In genomic region chr2:170265321-170265720, GRCh38 we compare ENCODE assay signal across 20 cellular contexts.
DNase-seq lines count a peak whose midpoint lies in the region; ATAC-seq, FAIRE-seq and TF ChIP-seq lines count a peak whose summit lies in the region.
"Had no signal": no experiment of that assay in that cellular context is flagged by ENCODE, and none has a peak within 500 bp of the region (broad histone marks: within the 10 kb centered on the region; RNA-seq: fewer than 3 reads in every experiment).

No MANE protein-coding gene starts in this region.

- no peak for TF ChIP-seq POLR2A in K562 (conservative IDR thresholded peaks at IDR 0.05)

- no peak overlapping the region for H3K4me2 ChIP-seq in K562 (ENCODE audit: insufficient read depth, low read length)
- H3K4me2 ChIP-seq: A549, BLaER1 had no signal

- DNase-seq in DMS 273 (lab: John Stamatoyannopoulos, UW; ENCODE audit: unreplicated experiment) (peak; percentile 19), DMS 273 treated with DMSO at 0.1 percent for 48 hours (lab: John Stamatoyannopoulos, UW) (no peak), NCI-H1105 treated with DMSO at 0.1 percent for 48 hours (lab: John Stamatoyannopoulos, UW) (peak; percentile 65), K562 (ENCODE audit: extremely low read depth in 1 of 4, low spot score in 3 of 4) (no peak), RWPE1 (ENCODE audit: low spot score) (no peak), NCI-H748 (lab: John Stamatoyannopoulos, UW; ENCODE audit: unreplicated experiment) (no peak)
- DNase-seq: AML-193; CD4-positive, alpha-beta memory T cell; DMS53; DND-41; EL; GM23248; HCEC 1CT; IMR-90 had no signal

- POLR2A ChIA-PET in K562 (lab: Yijun Ruan, JAX) (interaction anchor here (0.6 to 1.5 kb wide), 5 partner anchors 9 to 22 kb away, joined by 3 to 5 read pairs (median 4); no protein-coding TSS in a partner anchor), RWPE1 (lab: Yijun Ruan, JAX; ENCODE audit: low non-redundant PET) (no interaction called here)

- ATAC-seq in K562 (no peak), GM18870 (IDR thresholded peaks at IDR 0.05; ENCODE audit: unreplicated experiment) (no peak)
- ATAC-seq: A549, GM12878 had no signal

- H3K9me3 ChIP-seq in K562 (replicated peaks; ENCODE audit: control insufficient read depth, insufficient read depth, low read depth, low read length), result no peaks in the 10 kb centered on the region; the same call in 1 of the 2 replicates
- H3K9me3 ChIP-seq: A549 had no signal

- intact Hi-C loops in K562 (cut with micrococcal nuclease), result no loop called here

- no peaks in the 10 kb centered on the region for H3K27me3 ChIP-seq in K562 (ENCODE audit: control insufficient read depth in 2 of 2, insufficient read depth in 2 of 2, low read length in 2 of 2)
- H3K27me3 ChIP-seq: BLaER1 had no signal

- CTCF ChIA-PET in K562 (lab: Yijun Ruan, JAX; ENCODE audit: low intra/inter-chr PET ratio) (no interaction called here), RWPE1 (lab: Yijun Ruan, JAX) (no interaction called here)

- H3K27ac ChIP-seq in K562 (ENCODE audit: extremely low read depth, low read depth, low read length) (no peak overlapping the region), RWPE1 (no peak overlapping the region)
- H3K27ac ChIP-seq: 22Rv1, A549, BLaER1, GM23248 had no signal

- BruUV-seq in K562 (replicated peaks; lab: Mats Ljungman, UMichigan), result no TSS peak

- no peaks in the 10 kb centered on the region for H3K79me2 ChIP-seq in K562 (ENCODE audit: control insufficient read depth, insufficient read depth, low read length)

- TF ChIP-seq CTCF in K562 (IDR thresholded peaks at IDR 0.05 in 2 of 3, conservative IDR thresholded peaks at IDR 0.05 in 1 of 3; ENCODE audit: insufficient read depth in 2 of 3, low read depth in 1 of 3, low read length in 3 of 3) (no peak), RWPE1 (conservative IDR thresholded peaks at IDR 0.05; ENCODE audit: low read depth) (no peak)

- no peaks in the 10 kb centered on the region for H3K9me1 ChIP-seq in K562 (ENCODE audit: control insufficient read depth, insufficient read depth, low read length)

- in situ Hi-C loops in K562 (cut with MboI), result no loop called here

- no peak overlapping the region for H2AFZ ChIP-seq in K562 (ENCODE audit: low read depth, low read length)
- H2AFZ ChIP-seq: GM23248 had no signal

- no peak for TF ChIP-seq RAD21 in K562 (CRISPR knock-in tag; conservative IDR thresholded peaks at IDR 0.05 in 1 of 2, IDR thresholded peaks at IDR 0.05 in 1 of 2)

- no peaks in the 10 kb centered on the region for H3K36me3 ChIP-seq in K562 (ENCODE audit: control insufficient read depth, insufficient read depth, low read length)
- H3K36me3 ChIP-seq: BLaER1 had no signal

- FAIRE-seq in K562 (lab: Jason Lieb, UNC), result no peak
- FAIRE-seq: A549, GM12878, HTR-8/SVneo had no signal

- TF ChIP-seq EP300 in K562 (IDR thresholded peaks at IDR 0.05; ENCODE audit: low read length), result no peak

- no peak overlapping the region for H3K4me3 ChIP-seq in K562
- H3K4me3 ChIP-seq: A549, BLaER1, GM12878, GM23248 had no signal

- H3K4me1 ChIP-seq in K562 (replicated peaks in 1 of 2; ENCODE audit: control insufficient read depth in 2 of 2, insufficient read depth in 2 of 2, low read length in 2 of 2), result peaks cover 26 to 44% of the 10 kb centered on the region in 2 experiments
- H3K4me1 ChIP-seq: A549, BLaER1 had no signal

- H4K20me1 ChIP-seq in K562 (replicated peaks; ENCODE audit: control insufficient read depth, insufficient read depth, low read length), result no peaks in the 10 kb centered on the region
- H4K20me1 ChIP-seq: BLaER1 had no signal

- no peak overlapping the region for H3K9ac ChIP-seq in K562 (ENCODE audit: insufficient read depth in 1 of 2, low read depth in 2 of 2, low read length in 2 of 2)
- H3K9ac ChIP-seq: BLaER1, GM23248 had no signal

TF ChIP-seq in K562, 482 proteins besides CTCF, POLR2A, EP300 and RAD21 (continues in another document):
- TF ChIP-seq GMEB1 (CRISPR knock-in tag; IDR thresholded peaks at IDR 0.05) (no peak), MECOM (CRISPR knock-in tag; IDR thresholded peaks at IDR 0.05) (0 out of 2 replicates have a peak, but pooled peaks have one; percentile 18), THAP12 (CRISPR knock-in tag; IDR thresholded peaks at IDR 0.05) (no peak), DEAF1 (CRISPR knock-in tag; IDR thresholded peaks at IDR 0.05) (0 out of 2 replicates have a peak, but pooled peaks have one; percentile 1), ZNF589 (CRISPR knock-in tag; IDR thresholded peaks at IDR 0.05; ENCODE audit: low read depth) (0 out of 2 replicates have a peak, but pooled peaks have one; percentile 41), FOSL1 (tag; conservative IDR thresholded peaks at IDR 0.05) (no peak), PBX2 (CRISPR knock-in tag; IDR thresholded peaks at IDR 0.05; ENCODE audit: low read depth) (no peak), PBX2 (tag; conservative IDR thresholded peaks at IDR 0.05; ENCODE audit: low read depth) (no peak)

Comparison
In these comparisons a context has a peak if more than half of its experiments do, and no peak if none do; other contexts are left out.
1. DNase-seq: peak in DMS 273 (single experiment) and NCI-H1105 treated with DMSO at 0.1 percent for 48 hours (single experiment); none in DMS 273 treated with DMSO at 0.1 percent for 48 hours (single experiment), K562 (0 of 4), RWPE1 (single experiment) and NCI-H748 (single experiment).